17 cellular contexts compared by ENCODE assay signal in genomic region chr10:119634219-119634544, GRCh38. TPM values are rescaled to one million over a fixed set of nuclear protein-coding genes. Genes with fewer than 3 reads are reported as not detected.
DNase-seq lines count a peak whose midpoint lies in the region; ATAC-seq and TF ChIP-seq lines count a peak whose summit lies in the region.
"Had no signal": no experiment of that assay in that cellular context is flagged by ENCODE, and none has a peak within 500 bp of the region (broad histone marks: within the 10 kb centered on the region; RNA-seq: fewer than 3 reads in every experiment).

No MANE protein-coding gene starts in this region.

- H3K4me3 ChIP-seq in right atrium auricular region: no peak overlapping the region
- no peak overlapping the region for H3K4me3 ChIP-seq in cardiac fibroblast (replicated peaks in 1 of 2; ENCODE audit: low read depth in 2 of 2, low read length in 2 of 2)
- no peak overlapping the region for H3K4me3 ChIP-seq in left lung
- H3K4me3 ChIP-seq in aorta (ENCODE audit: low read length in 2 of 2): no peak overlapping the region
- H3K4me3 ChIP-seq: breast epithelium, lower lobe of right lung had no signal

- no peaks in the 10 kb centered on the region for H3K9me3 ChIP-seq in right atrium auricular region
- H3K9me3 ChIP-seq in left lung: no peaks in the 10 kb centered on the region
- no peaks in the 10 kb centered on the region for H3K9me3 ChIP-seq in aorta (ENCODE audit: control insufficient read depth, low read length)
- H3K9me3 ChIP-seq in T-helper 17 cell (ENCODE audit: control insufficient read depth, low read length, poor library complexity, severe bottlenecking): no peaks in the 10 kb centered on the region
- H3K9me3 ChIP-seq: breast epithelium, lower lobe of right lung had no signal

- ATAC-seq in left cardiac atrium (peak; percentile 60 to 63), left lung (peak; percentile 65), aorta (ENCODE audit: low FRiP score) (peak; percentile 71), T-helper 17 cell (no peak)
- ATAC-seq: stimulated activated naive CD8-positive, alpha-beta T cell treated with anti-CD3 and anti-CD28 coated beads, Interleukin-15, Interleukin-2, amounts not matched to agents 100 U/mL and 50 U/mL, for 24 hours had no signal

- peak; percentile 39 for DNase-seq in left cardiac atrium
- no peak for DNase-seq in right atrium auricular region (ENCODE audit: low spot score)
- DNase-seq in cardiac fibroblast (ENCODE audit: low read depth in 2 of 2): peak; percentile 55 to 62
- no peak for DNase-seq in left lung
- DNase-seq in aorta: no peak
- no peak for DNase-seq in NCI-H1417 treated with DMSO at 0.1 percent for 48 hours (lab: John Stamatoyannopoulos, UW)
- DNase-seq in T-helper 17 cell: no peak
- DNase-seq in effector CD4-positive, alpha-beta T cell: no peak
- DNase-seq: activated CD4-positive, alpha-beta T cell treated with anti-CD3 and anti-CD28 coated beads, Interleukin-2, amount 50 U/mL, for 4 hours; Kasumi-1; lower lobe of right lung; naive B cell; NCI-H2029; NCI-H524 treated with DMSO at 0.1 percent for 48 hours; stimulated activated naive CD8-positive, alpha-beta T cell treated with anti-CD3 and anti-CD28 coated beads, Interleukin-15, Interleukin-2, amounts not matched to agents 100 U/mL and 50 U/mL, for 24 hours had no signal

- H3K27me3 ChIP-seq in right atrium auricular region: no peaks in the 10 kb centered on the region
- H3K27me3 ChIP-seq in left lung: no peaks in the 10 kb centered on the region
- H3K27me3 ChIP-seq in aorta (ENCODE audit: control insufficient read depth in 1 of 2, insufficient read depth in 2 of 2, low read length in 1 of 2): no peaks in the 10 kb centered on the region
- H3K27me3 ChIP-seq: breast epithelium had no signal

- intact Hi-C loops in left cardiac atrium (cut with DNase I) (no loop called here), left lung (cut with DNase I) (no loop called here), aorta (cut with DNase I) (no loop called here)

- TF ChIP-seq CTCF in right atrium auricular region (IDR thresholded peaks at IDR 0.05) (no peak), cardiac fibroblast (IDR thresholded peaks at IDR 0.05; ENCODE audit: low read depth, low read length) (no peak), left lung (IDR thresholded peaks at IDR 0.05) (no peak)

- H3K4me3 Mint-ChIP-seq in T-helper 17 cell: no peak overlapping the region
- H3K4me3 Mint-ChIP-seq: activated naive CD8-positive, alpha-beta T cell; naive B cell had no signal

- H3K4me1 ChIP-seq in right atrium auricular region (no peaks in the 10 kb centered on the region), left lung (no peaks in the 10 kb centered on the region), aorta (ENCODE audit: control insufficient read depth in 1 of 2, insufficient read depth in 2 of 2, low read length in 2 of 2) (no peaks in the 10 kb centered on the region)
- H3K4me1 ChIP-seq: breast epithelium, lower lobe of right lung had no signal

- no peak overlapping the region for H3K27ac Mint-ChIP-seq in T-helper 17 cell
- H3K27ac Mint-ChIP-seq: activated naive CD8-positive, alpha-beta T cell had no signal

- H3K36me3 Mint-ChIP-seq in T-helper 17 cell (ENCODE audit: low read depth): no peaks in the 10 kb centered on the region
- H3K36me3 Mint-ChIP-seq: activated naive CD8-positive, alpha-beta T cell; naive B cell had no signal

- peaks cover 2% of the 10 kb centered on the region for H3K4me1 Mint-ChIP-seq in T-helper 17 cell
- H3K4me1 Mint-ChIP-seq: naive B cell had no signal

- H3K27ac ChIP-seq in right atrium auricular region (no peak overlapping the region), left lung (no peak overlapping the region), aorta (ENCODE audit: low read depth in 1 of 2, low read length in 2 of 2) (no peak overlapping the region)
- H3K27ac ChIP-seq: breast epithelium, lower lobe of right lung had no signal

- H3K27me3 Mint-ChIP-seq in T-helper 17 cell: no peaks in the 10 kb centered on the region
- H3K27me3 Mint-ChIP-seq: activated naive CD8-positive, alpha-beta T cell had no signal

- H3K36me3 ChIP-seq in right atrium auricular region (no peaks in the 10 kb centered on the region), left lung (no peaks in the 10 kb centered on the region), aorta (ENCODE audit: control insufficient read depth in 1 of 2, insufficient read depth in 2 of 2, low read length in 1 of 2) (no peaks in the 10 kb centered on the region)
- H3K36me3 ChIP-seq: breast epithelium, lower lobe of right lung had no signal

- WGBS in aorta, 2 donors: 53 to 64% methylated on average over 1 of the region's 1 CpG

RNA-seq across cellular contexts. Expression of gene BAG3, which starts 17.0 kb away (rescaled TPM):
- total RNA-seq in left cardiac atrium (100 to 1,000 TPM; 113 to 114 TPM), right atrium auricular region (100 to 1,000 TPM; 126 to 152 TPM), left lung (10 to 100 TPM; 43.1 to 49.9 TPM), aorta (10 to 100 TPM; 65.8 to 85.1 TPM), T-helper 17 cell (10 to 100 TPM; 52.0 to 52.4 TPM)
- 10 to 100 TPM; 16.3 to 26.5 TPM for polyA plus RNA-seq in aorta

RNA-seq across cellular contexts. Expression of gene TIAL1, which starts 37.4 kb away (rescaled TPM):
- total RNA-seq in left cardiac atrium (10 to 100 TPM; 69.6 to 70.2 TPM), right atrium auricular region (10 to 100 TPM; 32.5 to 39.2 TPM), left lung (100 to 1,000 TPM; 101 to 108 TPM), aorta (100 to 1,000 TPM in 1 of 2 donors, 10 to 100 TPM in 1; 91.4 to 123 TPM), T-helper 17 cell (100 to 1,000 TPM; 169 to 172 TPM)
- polyA plus RNA-seq in aorta: 10 to 100 TPM; 29.2 to 74.6 TPM

Comparison
In these comparisons a context has a peak if more than half of its experiments do, and no peak if none do; other contexts are left out.
1. DNase-seq: peak in left cardiac atrium (single experiment) and cardiac fibroblast (2 of 2); none in right atrium auricular region (single experiment), left lung (0 of 2), aorta (0 of 2), NCI-H1417 treated with DMSO at 0.1 percent for 48 hours (single experiment), T-helper 17 cell (0 of 3) and effector CD4-positive, alpha-beta T cell (single experiment).